In the genomic region with DNA sequence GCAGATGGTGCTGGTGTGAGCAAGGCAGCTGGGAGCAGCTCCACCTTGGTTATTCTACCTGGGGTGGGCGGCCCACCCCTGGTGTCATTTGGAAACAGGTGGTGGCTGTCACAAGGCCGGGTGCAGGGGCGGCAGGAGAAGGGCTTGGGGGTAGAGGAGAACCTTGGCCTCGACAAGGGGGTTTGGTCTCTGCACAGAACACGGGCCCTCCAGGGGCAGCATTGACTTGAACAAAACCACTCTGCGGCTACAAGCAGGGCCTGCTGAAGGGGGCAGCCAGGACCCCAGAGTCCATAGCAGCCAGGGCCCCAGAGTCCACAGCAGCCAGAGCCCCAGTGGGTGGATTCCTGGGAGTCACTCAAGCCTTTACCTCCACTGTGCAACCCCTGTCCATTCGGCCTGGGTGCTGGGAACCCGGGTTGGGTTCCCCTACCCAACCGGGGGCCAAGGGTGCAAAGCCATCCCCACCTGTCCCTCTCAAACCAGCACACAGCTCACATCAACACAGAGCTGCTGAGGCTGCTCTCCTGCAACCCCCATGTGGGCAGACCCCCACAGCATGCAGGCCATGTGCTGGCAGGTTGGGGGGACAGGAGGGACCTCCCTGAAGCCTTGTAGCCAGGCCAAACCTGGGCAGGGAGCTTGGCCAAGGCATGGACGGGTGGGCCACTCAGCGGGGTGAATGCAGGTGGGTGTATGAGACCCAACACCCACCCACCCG, we compare ENCODE assay signal across 20 cellular contexts. TPM values are rescaled to one million over a fixed set of nuclear protein-coding genes. Genes with fewer than 3 reads are reported as not detected.
A peak's percentile ranks its signal among the peaks of the same experiment; 100 is the strongest.
DNase-seq lines count a peak whose midpoint lies in the region; ATAC-seq, FAIRE-seq and TF ChIP-seq lines count a peak whose summit lies in the region.
"Had no signal": no experiment of that assay in that cellular context is flagged by ENCODE, and none has a peak within 500 bp of the region (broad histone marks: within the 10 kb centered on the region; RNA-seq: fewer than 3 reads in every experiment).

No MANE protein-coding gene starts in this region.

- peak overlapping the region; percentile 68 for H3K27ac Mint-ChIP-seq in MCF 10A (ENCODE audit: low read depth, unreplicated experiment)

- H3K36me3 Mint-ChIP-seq in MCF 10A (ENCODE audit: insufficient read depth, unreplicated experiment) = peaks cover 73% of the 10 kb centered on the region

- dilution Hi-C loops in mammary epithelial cell (cut with HindIII; ENCODE audit: low sequenced_read_pairs) = no loop called here

- H3K27ac ChIP-seq in mammary epithelial cell (ENCODE audit: insufficient read depth, low read depth, low read length) (no peak overlapping the region), K562 (ENCODE audit: extremely low read depth, low read depth, low read length) (no peak overlapping the region)
- H3K27ac ChIP-seq: BLaER1 treated with 17β-estradiol and CSF1 and Interleukin-3, amounts not matched to agents 10 nM and 100 nM; GM23248 had no signal

- no peak for FAIRE-seq in K562 (lab: Jason Lieb, UNC)
- FAIRE-seq: G401.6, RCC 7860 had no signal

- WGBS in mammary epithelial cell (ENCODE audit: low coverage, missing lambda C conversion rate) = 88% methylated on average over 6 of the region's 12 CpGs
- 95% methylated on average over 11 of the region's 12 CpGs for WGBS in K562 (ENCODE audit: insufficient coverage, low coverage, missing lambda C conversion rate)

- no peak overlapping the region for H3K4me3 ChIP-seq in mammary epithelial cell (replicated peaks in 1 of 3; ENCODE audit: insufficient read depth in 1 of 3, low read depth in 2 of 3, low read length in 3 of 3)
- no peak overlapping the region for H3K4me3 ChIP-seq in K562
- H3K4me3 ChIP-seq: BLaER1 treated with 17β-estradiol and CSF1 and Interleukin-3, amounts not matched to agents 10 nM and 100 nM; GM23248 had no signal

- POLR2A ChIA-PET in MCF 10A (lab: Yijun Ruan, JAX) = no interaction called here
- POLR2A ChIA-PET in K562 (lab: Yijun Ruan, JAX) = interaction anchor here (1.1 to 9.0 kb wide), 2 partner anchors 6 to 25 kb away, joined by 3 to 78 read pairs; a partner anchor contains a TSS

- H3K36me3 ChIP-seq in mammary epithelial cell (ENCODE audit: insufficient read depth, low read length) (peaks cover 13% of the 10 kb centered on the region), K562 (ENCODE audit: control insufficient read depth, insufficient read depth, low read length) (peaks cover 98% of the 10 kb centered on the region)

- no peaks in the 10 kb centered on the region for H3K27me3 ChIP-seq in mammary epithelial cell (ENCODE audit: insufficient read depth, low read length)
- no peaks in the 10 kb centered on the region for H3K27me3 ChIP-seq in K562 (ENCODE audit: control insufficient read depth in 2 of 2, insufficient read depth in 2 of 2, low read length in 2 of 2)
- H3K27me3 ChIP-seq: BLaER1 treated with 17β-estradiol and CSF1 and Interleukin-3, amounts not matched to agents 10 nM and 100 nM had no signal

- H3K4me2 ChIP-seq in mammary epithelial cell (ENCODE audit: insufficient read depth, low read depth, low read length) = no peak overlapping the region
- no peak overlapping the region for H3K4me2 ChIP-seq in K562 (ENCODE audit: insufficient read depth, low read length)
- H3K4me2 ChIP-seq: BLaER1 treated with 17β-estradiol and CSF1 and Interleukin-3, amounts not matched to agents 10 nM and 100 nM had no signal

- H2AFZ ChIP-seq in mammary epithelial cell (ENCODE audit: low read depth, low read length) = no peak overlapping the region
- no peak overlapping the region for H2AFZ ChIP-seq in K562 (ENCODE audit: low read depth, low read length)
- H2AFZ ChIP-seq: GM23248 had no signal

- no peak overlapping the region for H3K4me3 Mint-ChIP-seq in MCF 10A (ENCODE audit: unreplicated experiment)

- no peak for TF ChIP-seq RAD21 in K562 (CRISPR knock-in tag; conservative IDR thresholded peaks at IDR 0.05 in 1 of 2, IDR thresholded peaks at IDR 0.05 in 1 of 2)

- CTCF ChIA-PET in MCF 10A (lab: Yijun Ruan, JAX) (interaction anchor here (0.6 to 1.3 kb wide), 3 partner anchors 7 to 237 kb away, joined by 3 to 4 read pairs (median 3); no protein-coding TSS in a partner anchor), mammary epithelial cell (lab: Charles Lee; ENCODE audit: low non-redundant PET) (no interaction called here), K562 (lab: Yijun Ruan, JAX; ENCODE audit: low intra/inter-chr PET ratio) (no interaction called here)

- no peaks in the 10 kb centered on the region for H3K9me3 Mint-ChIP-seq in MCF 10A (ENCODE audit: unreplicated experiment)
- H3K9me3 Mint-ChIP-seq: CD8-positive, alpha-beta memory T cell had no signal

- peaks cover 22% of the 10 kb centered on the region for H3K4me1 Mint-ChIP-seq in MCF 10A (ENCODE audit: insufficient read depth, unreplicated experiment)

- no peaks in the 10 kb centered on the region for H3K27me3 Mint-ChIP-seq in MCF 10A (ENCODE audit: insufficient read depth, unreplicated experiment)
- H3K27me3 Mint-ChIP-seq: CD8-positive, alpha-beta memory T cell had no signal

- TF ChIP-seq EP300 in K562 (IDR thresholded peaks at IDR 0.05; ENCODE audit: low read length) = no peak

- no TSS peak for BruUV-seq in MCF 10A (replicated peaks; lab: Mats Ljungman, UMichigan)
- no TSS peak for BruUV-seq in mammary epithelial cell (replicated peaks; lab: Mats Ljungman, UMichigan)
- BruUV-seq in K562 (replicated peaks; lab: Mats Ljungman, UMichigan) = no TSS peak

- no peak overlapping the region for H3K9ac ChIP-seq in mammary epithelial cell (ENCODE audit: insufficient read depth, low read length)
- peak overlapping the region in 1 of 2 experiments; percentile 46; a peak in 1 of 4 replicates for H3K9ac ChIP-seq in K562 (ENCODE audit: insufficient read depth in 1 of 2, low read depth in 2 of 2, low read length in 2 of 2)
- H3K9ac ChIP-seq: BLaER1 treated with 17β-estradiol and CSF1 and Interleukin-3, amounts not matched to agents 10 nM and 100 nM; GM23248 had no signal

- in situ Hi-C loops in mammary epithelial cell (cut with MboI; ENCODE audit: low sequenced_read_pairs in 2 of 2) (no loop called here), K562 (cut with MboI) (no loop called here)

- no peak for TF ChIP-seq POLR2A in K562 (conservative IDR thresholded peaks at IDR 0.05)

- intact Hi-C loops in MCF 10A (cut with micrococcal nuclease) = loop anchor here (10.0 kb wide), 1 partner anchor 404 kb away; no protein-coding TSS in a partner anchor
- intact Hi-C loops in mammary epithelial cell (cut with micrococcal nuclease) = no loop called here
- intact Hi-C loops in K562 (cut with micrococcal nuclease) = no loop called here

- peaks cover 12% of the 10 kb centered on the region for H3K4me1 ChIP-seq in mammary epithelial cell (ENCODE audit: insufficient read depth, low read length)
- peaks cover 12 to 54% of the 10 kb centered on the region in 2 experiments; a peak in 4 of 5 replicates for H3K4me1 ChIP-seq in K562 (replicated peaks in 1 of 2; ENCODE audit: control insufficient read depth in 2 of 2, insufficient read depth in 2 of 2, low read length in 2 of 2)

- DNase-seq in MCF 10A (ENCODE audit: unreplicated experiment) (no peak), mammary epithelial cell (no peak), K562 (ENCODE audit: extremely low read depth in 1 of 4, low spot score in 3 of 4) (no peak), mesenteric fat pad (ENCODE audit: low spot score) (peak; percentile 73), ureter (ENCODE audit: low spot score) (peak; percentile 38), amniotic stem cell (lab: John Stamatoyannopoulos, UW) (no peak), dedifferentiated amniotic fluid mesenchymal stem cell (ENCODE audit: extremely low spot score) (no peak)
- DNase-seq: CD8-positive, alpha-beta memory T cell; DND-41; GM23248; HCEC 1CT; NCI-H1105; NCI-H1694; NCI-H2227 treated with DMSO at 0.1 percent for 48 hours; NCI-H510A treated with DMSO at 0.1 percent for 48 hours; NCI-H774 had no signal

- H4K20me1 ChIP-seq in mammary epithelial cell (ENCODE audit: insufficient read depth, low read length) = peaks cover 8% of the 10 kb centered on the region
- peaks cover 19% of the 10 kb centered on the region for H4K20me1 ChIP-seq in K562 (replicated peaks; ENCODE audit: control insufficient read depth, insufficient read depth, low read length)

- no peak for ATAC-seq in K562
- ATAC-seq: Right ventricle myocardium inferior had no signal

- no peak for TF ChIP-seq CTCF in MCF 10A (IDR thresholded peaks at IDR 0.05; ENCODE audit: unreplicated experiment)
- TF ChIP-seq CTCF in mammary epithelial cell (conservative IDR thresholded peaks at IDR 0.05 in 1 of 2, IDR thresholded peaks at IDR 0.05 in 1 of 2; ENCODE audit: extremely low read depth in 1 of 2, insufficient read depth in 1 of 2, low read depth in 1 of 2, low read length in 2 of 2) = no peak
- TF ChIP-seq CTCF in K562 (IDR thresholded peaks at IDR 0.05 in 2 of 3, conservative IDR thresholded peaks at IDR 0.05 in 1 of 3; ENCODE audit: insufficient read depth in 2 of 3, low read depth in 1 of 3, low read length in 3 of 3) = no peak

- peaks cover 17% of the 10 kb centered on the region for H3K9me1 ChIP-seq in K562 (ENCODE audit: control insufficient read depth, insufficient read depth, low read length)

- H3K9me3 ChIP-seq in mammary epithelial cell (replicated peaks; ENCODE audit: insufficient read depth, low read length) (no peaks in the 10 kb centered on the region), K562 (replicated peaks; ENCODE audit: control insufficient read depth, insufficient read depth, low read depth, low read length) (no peaks in the 10 kb centered on the region)
- H3K9me3 ChIP-seq: BLaER1 treated with 17β-estradiol and CSF1 and Interleukin-3, amounts not matched to agents 10 nM and 100 nM had no signal

- H3K79me2 ChIP-seq in mammary epithelial cell (ENCODE audit: insufficient read depth, low read length) (peaks cover 63% of the 10 kb centered on the region), K562 (ENCODE audit: control insufficient read depth, insufficient read depth, low read length) (peaks cover 42% of the 10 kb centered on the region)

RNA-seq across cellular contexts. Expression of a gene that starts 7.7 kb away (rescaled TPM):
- total RNA-seq in MCF 10A (2022) (56.5 and 60.3 TPM in 2 replicates), mammary epithelial cell (10 to 100 TPM; 29.8 to 39.6 TPM), K562 (2014; rRNA removed) (45.1 and 49.1 TPM in 2 replicates), K562 (2014; rRNA removed; fragmentation: Illumina TruSeq; extraction: Trizol) (14.8 and 18.0 TPM in 2 replicates), K562 (2015; rRNA removed; fragmentation: Illumina TruSeq; extraction: Trizol) (29.7 and 29.8 TPM in 2 replicates), K562 (2021) (64.3 and 66.8 TPM in 2 replicates), mesenteric fat pad (12.2 TPM), ureter (40.1 TPM)
- polyA plus RNA-seq in mammary epithelial cell (17.3 TPM), K562 (2011; rRNA removed) (17.5 and 26.5 TPM in 2 replicates), K562 (2014; fragmentation: Illumina TruSeq; extraction: Trizol) (33.7 and 35.0 TPM in 2 replicates), K562 (2014; fragmentation: Nextera tagmentation; extraction: Ambion mirVana) (1 to 10 TPM; 3.6 to 3.8 TPM), K562 (2014; rRNA removed) (34.4 and 43.0 TPM in 2 replicates)
- polyA minus RNA-seq in mammary epithelial cell = 34.0 TPM
- 106 and 219 TPM in 2 replicates for total RNA-seq in K562 (2011; cell fraction: chromatin; rRNA removed; ENCODE audit: low replicate concordance)
- total RNA-seq in K562 (2011; cell fraction: nucleolus; rRNA removed) = 114 and 116 TPM in 2 replicates
- 107 and 126 TPM in 2 replicates for total RNA-seq in K562 (2011; cell fraction: nucleoplasm; rRNA removed)
- polyA plus RNA-seq in K562 (2011; cell fraction: cytosol; rRNA removed) = 15.7 and 25.5 TPM in 2 replicates
- polyA plus RNA-seq in K562 (2011; cell fraction: nucleus; rRNA removed) = 67.6 and 116 TPM in 2 replicates
- polyA plus RNA-seq in K562 (2012) = 33.4 and 43.7 TPM in 2 replicates
- polyA minus RNA-seq in K562 (2011; rRNA and poly(A)+ RNA removed) = 24.4 and 25.6 TPM in 2 replicates
- polyA minus RNA-seq in K562 (2011; cell fraction: cytosol; rRNA and poly(A)+ RNA removed) = 22.2 and 23.9 TPM in 2 replicates
- polyA minus RNA-seq in K562 (2011; cell fraction: nucleus; rRNA and poly(A)+ RNA removed) = 42.0 and 46.8 TPM in 2 replicates

RNA-seq across cellular contexts. Expression of a gene that starts 17.8 kb away (rescaled TPM):
- not detected in 2 replicates for total RNA-seq in MCF 10A (2022)
- 1 to 10 TPM; 1.9 to 6.7 TPM for total RNA-seq in mammary epithelial cell
- polyA plus RNA-seq in mammary epithelial cell = 0.27 TPM
- not detected for polyA minus RNA-seq in mammary epithelial cell
- total RNA-seq in K562 (2011; cell fraction: chromatin; rRNA removed; ENCODE audit: low replicate concordance) = not detected in 2 replicates
- 0.26 TPM in 1 of 2 replicates, not detected in the other for total RNA-seq in K562 (2011; cell fraction: nucleolus; rRNA removed)
- not detected in 2 replicates for total RNA-seq in K562 (2011; cell fraction: nucleoplasm; rRNA removed)
- total RNA-seq in K562 (2014; rRNA removed) = not detected in 2 replicates
- not detected in 2 replicates for total RNA-seq in K562 (2014; rRNA removed; fragmentation: Illumina TruSeq; extraction: Trizol)
- total RNA-seq in K562 (2015; rRNA removed; fragmentation: Illumina TruSeq; extraction: Trizol) = not detected in 2 replicates
- not detected in 2 replicates for total RNA-seq in K562 (2021)
- polyA plus RNA-seq in K562 (2011; rRNA removed) = not detected in 2 replicates
- polyA plus RNA-seq in K562 (2011; cell fraction: cytosol; rRNA removed) = not detected in 2 replicates
- 0.07 TPM in 1 of 2 replicates, not detected in the other for polyA plus RNA-seq in K562 (2011; cell fraction: nucleus; rRNA removed)
- 0.35 and 0.83 TPM in 2 replicates for polyA plus RNA-seq in K562 (2012)
- not detected in 2 replicates for polyA plus RNA-seq in K562 (2014; fragmentation: Illumina TruSeq; extraction: Trizol)
- not detected for polyA plus RNA-seq in K562 (2014; fragmentation: Nextera tagmentation; extraction: Ambion mirVana)
- not detected in 2 replicates for polyA plus RNA-seq in K562 (2014; rRNA removed)
- polyA minus RNA-seq in K562 (2011; rRNA and poly(A)+ RNA removed) = not detected in 2 replicates
- polyA minus RNA-seq in K562 (2011; cell fraction: cytosol; rRNA and poly(A)+ RNA removed) = not detected in 2 replicates
- not detected in 2 replicates for polyA minus RNA-seq in K562 (2011; cell fraction: nucleus; rRNA and poly(A)+ RNA removed)
- total RNA-seq in mesenteric fat pad = not detected
- total RNA-seq in ureter = 22.6 TPM
- total RNA-seq: GM23248 had no signal

Comparison
In these comparisons a context has a peak if more than half of its experiments do, and no peak if none do; other contexts are left out.
1. DNase-seq: peak in mesenteric fat pad (single experiment) and ureter (single experiment); none in MCF 10A (single experiment), mammary epithelial cell (single experiment), K562 (0 of 4), amniotic stem cell (single experiment) and dedifferentiated amniotic fluid mesenchymal stem cell (single experiment).